2 cellular contexts compared by ENCODE assay signal in the genomic region with DNA sequence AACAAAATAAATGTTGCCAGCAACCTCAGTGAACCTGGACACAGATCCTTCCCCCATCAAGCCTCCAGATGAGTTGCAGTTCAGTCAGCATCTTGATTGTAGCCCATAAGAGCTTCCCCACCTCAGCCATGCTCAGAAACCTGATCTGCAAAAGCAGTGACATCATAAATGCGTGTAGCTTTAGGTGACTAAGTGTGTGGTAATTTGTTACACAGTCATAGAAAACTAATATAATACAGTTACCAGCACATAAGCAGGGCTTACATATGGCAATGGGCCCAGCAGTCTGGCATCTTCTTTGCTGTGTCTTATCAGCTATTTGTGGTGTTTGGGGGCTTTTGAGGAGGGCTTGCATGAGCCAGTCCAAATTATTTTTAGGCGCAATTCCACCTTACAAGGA.
TF ChIP-seq lines count a peak whose summit lies in the region.

No MANE protein-coding gene starts in this region.

TF ChIP-seq in HEK293, 187 proteins besides CTCF, POLR2A, EP300 and RAD21:
- TF ChIP-seq, protein P1, sequence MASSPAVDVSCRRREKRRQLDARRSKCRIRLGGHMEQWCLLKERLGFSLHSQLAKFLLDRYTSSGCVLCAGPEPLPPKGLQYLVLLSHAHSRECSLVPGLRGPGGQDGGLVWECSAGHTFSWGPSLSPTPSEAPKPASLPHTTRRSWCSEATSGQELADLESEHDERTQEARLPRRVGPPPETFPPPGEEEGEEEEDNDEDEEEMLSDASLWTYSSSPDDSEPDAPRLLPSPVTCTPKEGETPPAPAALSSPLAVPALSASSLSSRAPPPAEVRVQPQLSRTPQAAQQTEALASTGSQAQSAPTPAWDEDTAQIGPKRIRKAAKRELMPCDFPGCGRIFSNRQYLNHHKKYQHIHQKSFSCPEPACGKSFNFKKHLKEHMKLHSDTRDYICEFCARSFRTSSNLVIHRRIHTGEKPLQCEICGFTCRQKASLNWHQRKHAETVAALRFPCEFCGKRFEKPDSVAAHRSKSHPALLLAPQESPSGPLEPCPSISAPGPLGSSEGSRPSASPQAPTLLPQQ (tag by site-specific recombination; IDR thresholded peaks at IDR 0.05): 0 out of 2 replicates have a peak, but pooled peaks have one; percentile 31
- TF ChIP-seq ZNF155 (tag by site-specific recombination; IDR thresholded peaks at IDR 0.05) (no peak), ZNF416 (tag by site-specific recombination; IDR thresholded peaks at IDR 0.05) (no peak), ZNF404 (tag by site-specific recombination; IDR thresholded peaks at IDR 0.05) (no peak), ZNF660 (tag by site-specific recombination; IDR thresholded peaks at IDR 0.05) (0 out of 2 replicates have a peak, but pooled peaks have one; percentile 20), GLIS1 (tag by site-specific recombination; IDR thresholded peaks at IDR 0.05) (no peak), ZNF239 (tag by site-specific recombination; IDR thresholded peaks at IDR 0.05) (no peak), GLI4 (tag by site-specific recombination; IDR thresholded peaks at IDR 0.05) (no peak), ZBTB21 (tag by site-specific recombination; IDR thresholded peaks at IDR 0.05) (peak; percentile 73)
- TF ChIP-seq, protein P2, sequence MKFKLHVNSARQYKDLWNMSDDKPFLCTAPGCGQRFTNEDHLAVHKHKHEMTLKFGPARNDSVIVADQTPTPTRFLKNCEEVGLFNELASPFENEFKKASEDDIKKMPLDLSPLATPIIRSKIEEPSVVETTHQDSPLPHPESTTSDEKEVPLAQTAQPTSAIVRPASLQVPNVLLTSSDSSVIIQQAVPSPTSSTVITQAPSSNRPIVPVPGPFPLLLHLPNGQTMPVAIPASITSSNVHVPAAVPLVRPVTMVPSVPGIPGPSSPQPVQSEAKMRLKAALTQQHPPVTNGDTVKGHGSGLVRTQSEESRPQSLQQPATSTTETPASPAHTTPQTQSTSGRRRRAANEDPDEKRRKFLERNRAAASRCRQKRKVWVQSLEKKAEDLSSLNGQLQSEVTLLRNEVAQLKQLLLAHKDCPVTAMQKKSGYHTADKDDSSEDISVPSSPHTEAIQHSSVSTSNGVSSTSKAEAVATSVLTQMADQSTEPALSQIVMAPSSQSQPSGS (tag by site-specific recombination; IDR thresholded peaks at IDR 0.05; ENCODE audit: low read depth): 0 out of 2 replicates have a peak, but pooled peaks have one; percentile 45

TF ChIP-seq in SK-N-SH, 30 proteins besides CTCF, POLR2A, EP300 and RAD21 (continued from another document):
- TF ChIP-seq, protein P3, sequence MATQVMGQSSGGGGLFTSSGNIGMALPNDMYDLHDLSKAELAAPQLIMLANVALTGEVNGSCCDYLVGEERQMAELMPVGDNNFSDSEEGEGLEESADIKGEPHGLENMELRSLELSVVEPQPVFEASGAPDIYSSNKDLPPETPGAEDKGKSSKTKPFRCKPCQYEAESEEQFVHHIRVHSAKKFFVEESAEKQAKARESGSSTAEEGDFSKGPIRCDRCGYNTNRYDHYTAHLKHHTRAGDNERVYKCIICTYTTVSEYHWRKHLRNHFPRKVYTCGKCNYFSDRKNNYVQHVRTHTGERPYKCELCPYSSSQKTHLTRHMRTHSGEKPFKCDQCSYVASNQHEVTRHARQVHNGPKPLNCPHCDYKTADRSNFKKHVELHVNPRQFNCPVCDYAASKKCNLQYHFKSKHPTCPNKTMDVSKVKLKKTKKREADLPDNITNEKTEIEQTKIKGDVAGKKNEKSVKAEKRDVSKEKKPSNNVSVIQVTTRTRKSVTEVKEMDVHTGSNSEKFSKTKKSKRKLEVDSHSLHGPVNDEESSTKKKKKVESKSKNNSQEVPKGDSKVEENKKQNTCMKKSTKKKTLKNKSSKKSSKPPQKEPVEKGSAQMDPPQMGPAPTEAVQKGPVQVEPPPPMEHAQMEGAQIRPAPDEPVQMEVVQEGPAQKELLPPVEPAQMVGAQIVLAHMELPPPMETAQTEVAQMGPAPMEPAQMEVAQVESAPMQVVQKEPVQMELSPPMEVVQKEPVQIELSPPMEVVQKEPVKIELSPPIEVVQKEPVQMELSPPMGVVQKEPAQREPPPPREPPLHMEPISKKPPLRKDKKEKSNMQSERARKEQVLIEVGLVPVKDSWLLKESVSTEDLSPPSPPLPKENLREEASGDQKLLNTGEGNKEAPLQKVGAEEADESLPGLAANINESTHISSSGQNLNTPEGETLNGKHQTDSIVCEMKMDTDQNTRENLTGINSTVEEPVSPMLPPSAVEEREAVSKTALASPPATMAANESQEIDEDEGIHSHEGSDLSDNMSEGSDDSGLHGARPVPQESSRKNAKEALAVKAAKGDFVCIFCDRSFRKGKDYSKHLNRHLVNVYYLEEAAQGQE (IDR thresholded peaks at IDR 0.05; ENCODE audit: low read depth, low read length): no peak
- TF ChIP-seq GABPA (IDR thresholded peaks at IDR 0.05; ENCODE audit: low read depth) (no peak), JUND (IDR thresholded peaks at IDR 0.05) (0 out of 2 replicates have a peak, but pooled peaks have one; percentile 17), FOXM1 (IDR thresholded peaks at IDR 0.05; ENCODE audit: low read depth) (no peak), SIN3A (IDR thresholded peaks at IDR 0.05; ENCODE audit: borderline replicate concordance, low read depth, low read length) (no peak), NRF1 (IDR thresholded peaks at IDR 0.05; ENCODE audit: low read depth, low read length) (no peak), FOSL2 (IDR thresholded peaks at IDR 0.05; ENCODE audit: borderline replicate concordance, low read depth) (0 out of 2 replicates have a peak, but pooled peaks have one; percentile 3), FOXJ3 (CRISPR knock-in tag; IDR thresholded peaks at IDR 0.05) (no peak)
- TF ChIP-seq, protein P4, sequence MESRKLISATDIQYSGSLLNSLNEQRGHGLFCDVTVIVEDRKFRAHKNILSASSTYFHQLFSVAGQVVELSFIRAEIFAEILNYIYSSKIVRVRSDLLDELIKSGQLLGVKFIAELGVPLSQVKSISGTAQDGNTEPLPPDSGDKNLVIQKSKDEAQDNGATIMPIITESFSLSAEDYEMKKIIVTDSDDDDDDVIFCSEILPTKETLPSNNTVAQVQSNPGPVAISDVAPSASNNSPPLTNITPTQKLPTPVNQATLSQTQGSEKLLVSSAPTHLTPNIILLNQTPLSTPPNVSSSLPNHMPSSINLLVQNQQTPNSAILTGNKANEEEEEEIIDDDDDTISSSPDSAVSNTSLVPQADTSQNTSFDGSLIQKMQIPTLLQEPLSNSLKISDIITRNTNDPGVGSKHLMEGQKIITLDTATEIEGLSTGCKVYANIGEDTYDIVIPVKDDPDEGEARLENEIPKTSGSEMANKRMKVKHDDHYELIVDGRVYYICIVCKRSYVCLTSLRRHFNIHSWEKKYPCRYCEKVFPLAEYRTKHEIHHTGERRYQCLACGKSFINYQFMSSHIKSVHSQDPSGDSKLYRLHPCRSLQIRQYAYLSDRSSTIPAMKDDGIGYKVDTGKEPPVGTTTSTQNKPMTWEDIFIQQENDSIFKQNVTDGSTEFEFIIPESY (IDR thresholded peaks at IDR 0.05; ENCODE audit: borderline replicate concordance, low read depth): no peak
TF ChIP-seq in SK-N-SH: peak in this region for 3.
